ENCODE assay signal across 19 cellular contexts in the genomic region with DNA sequence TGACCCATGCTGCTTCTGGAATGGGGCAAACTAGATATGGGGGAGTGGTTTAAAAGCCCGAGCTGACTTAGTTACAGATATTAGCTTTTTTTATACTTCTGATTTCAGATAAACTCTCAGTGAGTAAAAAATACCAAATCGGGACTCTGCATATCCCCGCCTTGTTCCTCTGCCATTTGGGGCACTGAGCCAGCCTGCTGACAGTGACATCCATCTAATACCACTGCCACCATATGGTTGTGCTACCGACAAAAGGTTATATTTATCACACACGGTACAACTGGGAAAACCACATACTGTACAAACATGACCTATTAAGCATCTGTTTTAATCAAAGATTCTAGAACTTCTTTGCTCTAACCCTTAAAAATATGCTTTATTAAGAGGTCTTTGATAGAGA.
DNase-seq lines count a peak whose midpoint lies in the region; ATAC-seq and TF ChIP-seq lines count a peak whose summit lies in the region.
"Had no signal": no experiment of that assay in that cellular context is flagged by ENCODE, and none has a peak within 500 bp of the region (broad histone marks: within the 10 kb centered on the region; RNA-seq: fewer than 3 reads in every experiment).

No MANE protein-coding gene starts in this region.

- H3K4me3 ChIP-seq in GM23338 (no peak overlapping the region), body of pancreas (no peak overlapping the region), aorta (ENCODE audit: low read length in 2 of 2) (no peak overlapping the region)
- H3K4me3 ChIP-seq: colonic mucosa, mucosa of descending colon, psoas muscle, skin epidermis, transverse colon had no signal

- no peak for DNase-seq in GM23338 (ENCODE audit: low spot score)
- peak; percentile 9 for DNase-seq in NCI-H446 treated with DMSO at 0.1 percent for 48 hours (lab: John Stamatoyannopoulos, UW)
- peak; percentile 34 to 64 (median 47) for DNase-seq in body of pancreas
- DNase-seq in iPS-NIHi11 (ENCODE audit: low spot score): no peak
- no peak for DNase-seq in aorta
- DNase-seq in RPMI8226: no peak
- DNase-seq: colonic mucosa; COR-L47; mucosa of descending colon; NCI-H1417 treated with DMSO at 0.1 percent for 48 hours; NCI-H2227 treated with DMSO at 0.1 percent for 48 hours; psoas muscle; stimulated activated naive CD4-positive, alpha-beta T cell treated with Interleukin-2 at 50 U/mL for 16 hours; transverse colon had no signal

- peaks cover 15% of the 10 kb centered on the region for H3K36me3 Mint-ChIP-seq in GM23338 (ENCODE audit: low read depth)
- peaks cover 17% of the 10 kb centered on the region for H3K36me3 Mint-ChIP-seq in stimulated activated memory B cell treated with anti-CD40 and anti-IgM and Interleukin-4, amounts not matched to agents 10 μg/mL and 1 μg/mL and 100 μg/mL, for 72 hours

- peaks cover 84% of the 10 kb centered on the region for H3K79me2 ChIP-seq in GM23338 (replicated peaks; ENCODE audit: insufficient read depth)

- H3K9me3 Mint-ChIP-seq in GM23338: no peaks in the 10 kb centered on the region
- H3K9me3 Mint-ChIP-seq in stimulated activated memory B cell treated with anti-CD40 and anti-IgM and Interleukin-4, amounts not matched to agents 10 μg/mL and 1 μg/mL and 100 μg/mL, for 72 hours: no peaks in the 10 kb centered on the region
- H3K9me3 Mint-ChIP-seq: activated T-helper 1 cell treated with anti-CD3 and anti-CD28 coated beads, Interleukin-12 subunit alpha, Interleukin-12 subunit beta, Interleukin-2, Interleukin-4 antibody, amounts not matched to agents 30 ng/mL and 10 ng/mL and 1 ng/mL, durations not matched to agents 14 hours and 24 hours and 36 hours had no signal

- H3K27me3 ChIP-seq in GM23338 (ENCODE audit: insufficient read depth) (no peaks in the 10 kb centered on the region), body of pancreas (no peaks in the 10 kb centered on the region), aorta (ENCODE audit: control insufficient read depth in 1 of 2, insufficient read depth in 2 of 2, low read length in 1 of 2) (no peaks in the 10 kb centered on the region)
- H3K27me3 ChIP-seq: colonic mucosa, transverse colon had no signal

- TF ChIP-seq POLR2A in body of pancreas (IDR thresholded peaks at IDR 0.05): no peak

- peaks cover 81% of the 10 kb centered on the region for H3K4me1 Mint-ChIP-seq in GM23338
- peaks cover 58% of the 10 kb centered on the region for H3K4me1 Mint-ChIP-seq in stimulated activated memory B cell treated with anti-CD40 and anti-IgM and Interleukin-4, amounts not matched to agents 10 μg/mL and 1 μg/mL and 100 μg/mL, for 72 hours

- H3K27me3 Mint-ChIP-seq in GM23338 (ENCODE audit: insufficient read depth, low read depth, poor library complexity): no peaks in the 10 kb centered on the region
- H3K27me3 Mint-ChIP-seq in stimulated activated memory B cell treated with anti-CD40 and anti-IgM and Interleukin-4, amounts not matched to agents 10 μg/mL and 1 μg/mL and 100 μg/mL, for 72 hours: no peaks in the 10 kb centered on the region
- H3K27me3 Mint-ChIP-seq: activated naive CD8-positive, alpha-beta T cell had no signal

- H3K9me3 ChIP-seq in body of pancreas (no peaks in the 10 kb centered on the region), aorta (ENCODE audit: control insufficient read depth, low read length) (no peaks in the 10 kb centered on the region)
- H3K9me3 ChIP-seq: colonic mucosa, mucosa of descending colon, psoas muscle, transverse colon had no signal

- peaks cover 73% of the 10 kb centered on the region for H3K4me1 ChIP-seq in GM23338 (ENCODE audit: insufficient read depth)
- H3K4me1 ChIP-seq in body of pancreas: peaks cover 45% of the 10 kb centered on the region
- peaks cover 0 to 8% of the 10 kb centered on the region in 2 donors for H3K4me1 ChIP-seq in aorta (ENCODE audit: control insufficient read depth in 1 of 2, insufficient read depth in 2 of 2, low read length in 2 of 2)
- H3K4me1 ChIP-seq: colonic mucosa had no signal

- H3K36me3 ChIP-seq in GM23338 (ENCODE audit: insufficient read depth): no peaks in the 10 kb centered on the region
- H3K36me3 ChIP-seq in body of pancreas (replicated peaks in 1 of 2; ENCODE audit: insufficient read depth in 1 of 2, low read depth in 2 of 2): no peaks in the 10 kb centered on the region
- no peaks in the 10 kb centered on the region for H3K36me3 ChIP-seq in aorta (ENCODE audit: control insufficient read depth in 1 of 2, insufficient read depth in 2 of 2, low read length in 1 of 2)
- H3K36me3 ChIP-seq: colonic mucosa, transverse colon had no signal

- no peak for TF ChIP-seq CTCF in GM23338 (conservative IDR thresholded peaks at IDR 0.05; ENCODE audit: low read depth in 2 of 2)
- no peak for TF ChIP-seq CTCF in body of pancreas (IDR thresholded peaks at IDR 0.05)

- H3F3A ChIP-seq in GM23338 (replicated peaks; ENCODE audit: low read depth): no peaks in the 10 kb centered on the region; the same call in 1 of the 2 replicates

- ATAC-seq in GM23338 (no peak), body of pancreas (peak; percentile 12), aorta (ENCODE audit: low FRiP score) (no peak)
- no peak for ATAC-seq in stimulated activated memory B cell treated with anti-CD40 and anti-IgM and Interleukin-4, amounts not matched to agents 10 μg/mL and 1 μg/mL and 100 μg/mL, for 72 hours
- ATAC-seq: mucosa of descending colon, psoas muscle had no signal

- H3K27ac ChIP-seq in GM23338 (ENCODE audit: low read depth): peak overlapping the region; percentile 88
- peak overlapping the region in 3 of 4 donors; percentile 6 to 31 (median 12) for H3K27ac ChIP-seq in body of pancreas
- no peak overlapping the region for H3K27ac ChIP-seq in aorta (ENCODE audit: low read depth in 1 of 2, low read length in 2 of 2)
- H3K27ac ChIP-seq: colonic mucosa, psoas muscle, RWPE1, skin epidermis, transverse colon had no signal

- H3K9me2 ChIP-seq in GM23338 (ENCODE audit: insufficient read depth): no peaks in the 10 kb centered on the region

- no peak overlapping the region for H2AFZ ChIP-seq in GM23338

- intact Hi-C loops in body of pancreas (cut with DNase I): no loop called here
- intact Hi-C loops in aorta (cut with DNase I): no loop called here

- WGBS in body of pancreas, 2 donors: 21 to 25% methylated on average over 5 of the region's 5 CpGs
- WGBS in aorta, 2 donors: 61 to 63% methylated on average over 5 of the region's 5 CpGs

- H3K27ac Mint-ChIP-seq in GM23338: peak overlapping the region; percentile 26; the same call in 1 of the 2 replicates
- no peak overlapping the region for H3K27ac Mint-ChIP-seq in stimulated activated memory B cell treated with anti-CD40 and anti-IgM and Interleukin-4, amounts not matched to agents 10 μg/mL and 1 μg/mL and 100 μg/mL, for 72 hours
- H3K27ac Mint-ChIP-seq: activated naive CD8-positive, alpha-beta T cell; activated T-helper 1 cell treated with anti-CD3 and anti-CD28 coated beads, Interleukin-12 subunit alpha, Interleukin-12 subunit beta, Interleukin-2, Interleukin-4 antibody, amounts not matched to agents 30 ng/mL and 10 ng/mL and 1 ng/mL, durations not matched to agents 14 hours and 24 hours and 36 hours had no signal

- H3K4me3 Mint-ChIP-seq in GM23338: no peak overlapping the region; the same call in 2 of the 3 replicates
- no peak overlapping the region for H3K4me3 Mint-ChIP-seq in stimulated activated memory B cell treated with anti-CD40 and anti-IgM and Interleukin-4, amounts not matched to agents 10 μg/mL and 1 μg/mL and 100 μg/mL, for 72 hours
- H3K4me3 Mint-ChIP-seq: activated naive CD8-positive, alpha-beta T cell; activated T-helper 1 cell treated with anti-CD3 and anti-CD28 coated beads, Interleukin-12 subunit alpha, Interleukin-12 subunit beta, Interleukin-2, Interleukin-4 antibody, amounts not matched to agents 30 ng/mL and 10 ng/mL and 1 ng/mL, durations not matched to agents 14 hours and 24 hours and 36 hours had no signal

- peak overlapping the region; percentile 67 for H3K4me2 ChIP-seq in GM23338

- 0 out of 2 replicates have a peak, but pooled peaks cover 5% of the 10 kb centered on the region for H4K20me1 ChIP-seq in GM23338 (replicated peaks; ENCODE audit: insufficient read depth)

TF ChIP-seq in GM23338, 12 proteins besides CTCF, POLR2A, EP300 and RAD21 (continues in another document):
- TF ChIP-seq, protein P1, sequence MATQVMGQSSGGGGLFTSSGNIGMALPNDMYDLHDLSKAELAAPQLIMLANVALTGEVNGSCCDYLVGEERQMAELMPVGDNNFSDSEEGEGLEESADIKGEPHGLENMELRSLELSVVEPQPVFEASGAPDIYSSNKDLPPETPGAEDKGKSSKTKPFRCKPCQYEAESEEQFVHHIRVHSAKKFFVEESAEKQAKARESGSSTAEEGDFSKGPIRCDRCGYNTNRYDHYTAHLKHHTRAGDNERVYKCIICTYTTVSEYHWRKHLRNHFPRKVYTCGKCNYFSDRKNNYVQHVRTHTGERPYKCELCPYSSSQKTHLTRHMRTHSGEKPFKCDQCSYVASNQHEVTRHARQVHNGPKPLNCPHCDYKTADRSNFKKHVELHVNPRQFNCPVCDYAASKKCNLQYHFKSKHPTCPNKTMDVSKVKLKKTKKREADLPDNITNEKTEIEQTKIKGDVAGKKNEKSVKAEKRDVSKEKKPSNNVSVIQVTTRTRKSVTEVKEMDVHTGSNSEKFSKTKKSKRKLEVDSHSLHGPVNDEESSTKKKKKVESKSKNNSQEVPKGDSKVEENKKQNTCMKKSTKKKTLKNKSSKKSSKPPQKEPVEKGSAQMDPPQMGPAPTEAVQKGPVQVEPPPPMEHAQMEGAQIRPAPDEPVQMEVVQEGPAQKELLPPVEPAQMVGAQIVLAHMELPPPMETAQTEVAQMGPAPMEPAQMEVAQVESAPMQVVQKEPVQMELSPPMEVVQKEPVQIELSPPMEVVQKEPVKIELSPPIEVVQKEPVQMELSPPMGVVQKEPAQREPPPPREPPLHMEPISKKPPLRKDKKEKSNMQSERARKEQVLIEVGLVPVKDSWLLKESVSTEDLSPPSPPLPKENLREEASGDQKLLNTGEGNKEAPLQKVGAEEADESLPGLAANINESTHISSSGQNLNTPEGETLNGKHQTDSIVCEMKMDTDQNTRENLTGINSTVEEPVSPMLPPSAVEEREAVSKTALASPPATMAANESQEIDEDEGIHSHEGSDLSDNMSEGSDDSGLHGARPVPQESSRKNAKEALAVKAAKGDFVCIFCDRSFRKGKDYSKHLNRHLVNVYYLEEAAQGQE (IDR thresholded peaks at IDR 0.05; ENCODE audit: unreplicated experiment): no peak
- no peak for TF ChIP-seq JUNB (IDR thresholded peaks at IDR 0.05; ENCODE audit: unreplicated experiment)
- TF ChIP-seq NANOG (IDR thresholded peaks at IDR 0.05; ENCODE audit: borderline replicate concordance): no peak
- no peak for TF ChIP-seq STAT1 (IDR thresholded peaks at IDR 0.05; ENCODE audit: unreplicated experiment)
- TF ChIP-seq ZNF331 (CRISPR knock-in tag; IDR thresholded peaks at IDR 0.05; ENCODE audit: low read depth): no peak
- no peak for TF ChIP-seq EZH2phosphoT487 (IDR thresholded peaks at IDR 0.05; ENCODE audit: unreplicated experiment)

Comparison
In these comparisons a context has a peak if more than half of its experiments do, and no peak if none do; other contexts are left out.
1. DNase-seq: peak in NCI-H446 treated with DMSO at 0.1 percent for 48 hours (single experiment) and body of pancreas (4 of 4); none in GM23338 (single experiment), iPS-NIHi11 (single experiment), aorta (0 of 2) and RPMI8226 (single experiment).
2. H3K27ac ChIP-seq: peak in GM23338 (single experiment) and body of pancreas (3 of 4); none in aorta (0 of 2).